16 cellular contexts compared by ENCODE assay signal in the genomic region with DNA sequence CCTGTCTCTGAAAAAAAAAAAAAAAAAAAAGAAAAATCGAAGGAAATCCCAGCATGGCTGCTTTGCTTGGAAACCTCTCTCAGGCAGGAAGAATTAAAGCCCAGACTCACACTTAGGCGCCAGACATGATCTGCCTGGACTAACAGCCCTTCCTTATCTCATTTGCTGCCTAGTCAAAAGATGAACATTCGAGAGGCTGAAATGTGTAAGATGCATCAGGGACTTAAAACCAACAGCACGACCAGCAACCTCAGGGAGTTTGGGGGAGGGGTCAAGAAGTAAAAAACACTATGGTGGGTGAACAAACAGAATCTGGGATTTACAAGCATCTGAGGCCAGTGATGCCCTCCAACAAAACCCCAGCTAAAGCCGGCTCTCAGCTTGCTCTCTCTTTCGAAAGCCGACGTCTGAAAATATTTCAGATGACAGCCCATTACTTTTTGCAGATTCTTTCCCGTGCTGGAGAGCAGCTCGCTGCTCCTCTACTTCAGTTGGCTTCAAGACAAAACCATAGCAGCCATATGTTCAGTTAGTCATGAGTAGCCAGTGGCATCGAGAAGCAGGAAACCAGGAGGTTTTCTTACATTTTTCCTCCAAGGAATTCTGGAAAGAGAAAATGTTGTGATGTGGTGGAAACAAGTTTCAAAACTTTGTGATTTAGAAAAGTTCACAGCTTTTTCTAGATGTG.
DNase-seq lines count a peak whose midpoint lies in the region; ATAC-seq and TF ChIP-seq lines count a peak whose summit lies in the region.
"Had no signal": no experiment of that assay in that cellular context is flagged by ENCODE, and none has a peak within 500 bp of the region (broad histone marks: within the 10 kb centered on the region; RNA-seq: fewer than 3 reads in every experiment).

No MANE protein-coding gene starts in this region.

- no peak for TF ChIP-seq CTCF in fibroblast of pulmonary artery (IDR thresholded peaks at IDR 0.05; ENCODE audit: low read length, missing control alignments)
- no peak for TF ChIP-seq CTCF in uterus (IDR thresholded peaks at IDR 0.05)

- peak; percentile 63 for DNase-seq in GM04503 (ENCODE audit: low read depth)
- peak; percentile 66 for DNase-seq in adipocyte (ENCODE audit: low read depth)
- DNase-seq in fibroblast of pulmonary artery (ENCODE audit: low read depth) = peak; percentile 79
- DNase-seq in stromal cell of bone marrow (ENCODE audit: low read depth) = peak; percentile 57
- no peak for DNase-seq in uterus
- no peak for DNase-seq in NCI-H1105 (lab: John Stamatoyannopoulos, UW)
- DNase-seq: activated CD4-positive, CD25-positive, alpha-beta regulatory T cell treated with anti-CD3 and anti-CD28 coated beads, Interleukin-2, amount 50 U/mL, for 72 hours; activated naive CD4-positive, alpha-beta T cell treated with Interleukin-2 at 50 U/mL for 16 hours; CD4-positive, CD25-positive, alpha-beta regulatory T cell; H7; islet precursor cell; NK-92 treated with Interleukin-12 subunit alpha and Interleukin-12 subunit beta, amount 100 ng/mL, for 24 hours; right cardiac atrium had no signal

- no peak overlapping the region for H3K4me3 ChIP-seq in adipocyte (ENCODE audit: low read length)
- peak overlapping the region; percentile 1 for H3K4me3 ChIP-seq in fibroblast of pulmonary artery (replicated peaks; ENCODE audit: low read depth, low read length)
- H3K4me3 ChIP-seq in uterus = no peak overlapping the region

- H3K36me3 ChIP-seq in adipocyte (ENCODE audit: control insufficient read depth, insufficient read depth, low read length, severe bottlenecking) (peaks cover 2% of the 10 kb centered on the region), uterus (no peaks in the 10 kb centered on the region)
- H3K36me3 ChIP-seq: neutrophil had no signal

- H3K27ac ChIP-seq in uterus = no peak overlapping the region
- H3K27ac ChIP-seq: neutrophil had no signal

- no peak for ATAC-seq in HG03280 (IDR thresholded peaks at IDR 0.05; ENCODE audit: unreplicated experiment)
- ATAC-seq: right cardiac atrium, Right ventricle myocardium inferior had no signal

- H3K27me3 ChIP-seq in adipocyte (replicated peaks; ENCODE audit: control insufficient read depth, insufficient read depth, low read length) (no peaks in the 10 kb centered on the region), uterus (no peaks in the 10 kb centered on the region)
- H3K27me3 ChIP-seq: neutrophil had no signal

- H3K4me1 ChIP-seq in adipocyte (ENCODE audit: control insufficient read depth, insufficient read depth, low read length) (no peaks in the 10 kb centered on the region), uterus (no peaks in the 10 kb centered on the region)

- H3K9me3 ChIP-seq in adipocyte (ENCODE audit: control insufficient read depth, low read length) = no peaks in the 10 kb centered on the region
- no peaks in the 10 kb centered on the region for H3K9me3 ChIP-seq in uterus
- H3K9me3 ChIP-seq: neutrophil had no signal

- intact Hi-C loops in uterus (cut with DNase I; ENCODE audit: low total_unique reads) = no loop called here

- TF ChIP-seq POLR2A in uterus (IDR thresholded peaks at IDR 0.05) = no peak

- H3K9ac ChIP-seq in adipocyte (ENCODE audit: low read length) = no peak overlapping the region

Comparison
In these comparisons a context has a peak if more than half of its experiments do, and no peak if none do; other contexts are left out.
1. DNase-seq: peak in GM04503 (single experiment), adipocyte (single experiment), fibroblast of pulmonary artery (single experiment) and stromal cell of bone marrow (single experiment); none in uterus (0 of 2) and NCI-H1105 (single experiment).